ENCODE assay signal across 30 cellular contexts in the genomic region with DNA sequence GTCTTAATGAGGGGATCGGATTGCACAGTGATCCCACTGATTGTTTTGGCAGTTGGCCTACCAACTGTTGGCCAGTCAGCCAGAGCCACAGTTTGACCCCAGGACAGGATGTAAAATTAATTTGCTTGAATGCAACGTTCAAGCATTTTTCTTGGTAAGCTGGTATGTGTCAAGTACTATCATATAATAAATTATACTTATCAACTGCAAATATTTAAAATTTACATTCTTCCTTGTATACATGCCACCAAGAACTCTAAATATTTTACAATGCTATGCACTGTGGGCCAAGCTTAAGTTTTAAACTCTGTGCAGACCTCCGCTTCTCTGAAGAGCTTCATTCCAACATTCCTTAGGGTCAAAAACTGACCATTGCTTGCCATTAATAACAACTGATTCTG.
A peak's percentile ranks its signal among the peaks of the same experiment; 100 is the strongest.
DNase-seq lines count a peak whose midpoint lies in the region; ATAC-seq, FAIRE-seq and TF ChIP-seq lines count a peak whose summit lies in the region.
"Had no signal": no experiment of that assay in that cellular context is flagged by ENCODE, and none has a peak within 500 bp of the region (broad histone marks: within the 10 kb centered on the region; RNA-seq: fewer than 3 reads in every experiment).

No MANE protein-coding gene starts in this region.

- no peaks in the 10 kb centered on the region for H3K4me1 ChIP-seq in foreskin keratinocyte
- no peaks in the 10 kb centered on the region for H3K4me1 ChIP-seq in gastrocnemius medialis
- H3K4me1 ChIP-seq: ascending aorta had no signal

- no peak overlapping the region for H3K4me3 ChIP-seq in brain microvascular endothelial cell (ENCODE audit: low read depth, low read length)
- no peak overlapping the region for H3K4me3 ChIP-seq in gastrocnemius medialis
- H3K4me3 ChIP-seq: ascending aorta, GM23248, skin epidermis, tibial nerve had no signal

- H3K27me3 ChIP-seq in brain microvascular endothelial cell (replicated peaks), result no peaks in the 10 kb centered on the region
- peaks cover 19% of the 10 kb centered on the region for H3K27me3 ChIP-seq in foreskin keratinocyte
- H3K27me3 ChIP-seq in gastrocnemius medialis, result no peaks in the 10 kb centered on the region
- H3K27me3 ChIP-seq: ascending aorta, tibial nerve had no signal

- TF ChIP-seq POLR2A in gastrocnemius medialis (IDR thresholded peaks at IDR 0.05), result no peak

- in situ Hi-C loops in Caki2 (cut with HindIII; ENCODE audit: low pct_unique_long_range_greater_than_20kb, low sequenced_read_pairs) (no loop called here), brain microvascular endothelial cell (cut with HindIII; ENCODE audit: low pct_ligation_motif_present, low sequenced_read_pairs) (no loop called here), gastrocnemius medialis (cut with MboI; ENCODE audit: low sequenced_read_pairs in 4 of 4) (no loop called here)

- peak overlapping the region; percentile 83 for H3K27ac ChIP-seq in brain microvascular endothelial cell
- no peak overlapping the region for H3K27ac ChIP-seq in foreskin keratinocyte
- no peak overlapping the region for H3K27ac ChIP-seq in gastrocnemius medialis
- H3K27ac ChIP-seq: ascending aorta, GM23248, KMS-11, skin epidermis, tibial nerve had no signal

- ATAC-seq in foreskin keratinocyte (no peak), gastrocnemius medialis (no peak)
- ATAC-seq: CD8-positive, alpha-beta T cell; WTC11 had no signal

- intact Hi-C loops in gastrocnemius medialis (cut with DNase I; ENCODE audit: low total_unique reads), result no loop called here

- DNase-seq in Caki2 (ENCODE audit: low read depth), result peak; percentile 36
- DNase-seq in LHCN-M2 (ENCODE audit: low read depth), result peak; percentile 53
- DNase-seq in brain microvascular endothelial cell, result peak; percentile 75
- DNase-seq in kidney glomerular epithelial cell (lab: John Stamatoyannopoulos, UW), result peak; percentile 61
- DNase-seq in foreskin keratinocyte, result no peak
- no peak for DNase-seq in COLO829 (ENCODE audit: low spot score)
- DNase-seq in frontal cortex (ENCODE audit: low spot score in 2 of 2), result no peak
- DNase-seq in gastrocnemius medialis, result no peak
- DNase-seq: activated CD4-positive, alpha-beta T cell treated with anti-CD3 and anti-CD28 coated beads, Interleukin-2, amount 50 U/mL, for 4 hours; activated CD8-positive, alpha-beta memory T cell treated with anti-CD3 and anti-CD28 coated beads, Interleukin-2, amount 50 U/mL, for 4 hours; CD8-positive, alpha-beta T cell; DMS53; effector memory CD4-positive, alpha-beta T cell; erythroblast; glutamatergic neuron; GM23248; HFFc6; mammary epithelial cell; MV-4-11; NCI-H146; NCI-H2171; occipital lobe; RPMI8226; T-helper 9 cell had no signal

- no peak for TF ChIP-seq CTCF in brain microvascular endothelial cell (IDR thresholded peaks at IDR 0.05; ENCODE audit: low read depth, low read length, missing control alignments)
- TF ChIP-seq CTCF in foreskin keratinocyte (conservative IDR thresholded peaks at IDR 0.05), result no peak
- TF ChIP-seq CTCF in gastrocnemius medialis (IDR thresholded peaks at IDR 0.05 in 4 of 5, conservative IDR thresholded peaks at IDR 0.05 in 1 of 5), result no peak

- no peaks in the 10 kb centered on the region for H3K36me3 ChIP-seq in brain microvascular endothelial cell (replicated peaks)
- no peaks in the 10 kb centered on the region for H3K36me3 ChIP-seq in gastrocnemius medialis
- H3K36me3 ChIP-seq: ascending aorta, tibial nerve had no signal

- no peaks in the 10 kb centered on the region for H3K9me3 ChIP-seq in gastrocnemius medialis

- no peak for FAIRE-seq in frontal cortex (lab: Jason Lieb, UNC)
- FAIRE-seq: colon had no signal

Comparison
In these comparisons a context has a peak if more than half of its experiments do, and no peak if none do; other contexts are left out.
1. DNase-seq: peak in Caki2 (single experiment), LHCN-M2 (single experiment), brain microvascular endothelial cell (single experiment) and kidney glomerular epithelial cell (single experiment); none in foreskin keratinocyte (0 of 2), COLO829 (single experiment), frontal cortex (0 of 2) and gastrocnemius medialis (0 of 2).